9 cellular contexts compared by ENCODE assay signal in genomic region chr7:100369105-100369504, GRCh38. TPM values are rescaled to one million over a fixed set of nuclear protein-coding genes. Genes with fewer than 3 reads are reported as not detected.
DNase-seq lines count a peak whose midpoint lies in the region; ATAC-seq, FAIRE-seq and TF ChIP-seq lines count a peak whose summit lies in the region.
"Had no signal": no experiment of that assay in that cellular context is flagged by ENCODE, and none has a peak within 500 bp of the region (broad histone marks: within the 10 kb centered on the region; RNA-seq: fewer than 3 reads in every experiment).

No MANE protein-coding gene starts in this region.

- peaks cover 0 to 17% (median 8%) of the 10 kb centered on the region in 4 donors for H3K4me1 Mint-ChIP-seq in CD4-positive, CD25-positive, alpha-beta regulatory T cell
- peaks cover 50% of the 10 kb centered on the region for H3K4me1 Mint-ChIP-seq in activated naive CD8-positive, alpha-beta T cell (ENCODE audit: low read depth)

- H3K36me3 ChIP-seq in CD4-positive, CD25-positive, alpha-beta regulatory T cell (ENCODE audit: control insufficient read depth, insufficient read depth, low read length) = no peaks in the 10 kb centered on the region
- peaks cover 9% of the 10 kb centered on the region for H3K36me3 ChIP-seq in muscle layer of colon (ENCODE audit: insufficient read depth, low read length)

- H3K4me3 ChIP-seq in CD4-positive, CD25-positive, alpha-beta regulatory T cell (ENCODE audit: low read depth, low read length) = no peak overlapping the region
- H3K4me3 ChIP-seq in muscle layer of colon (ENCODE audit: low read depth in 1 of 2, low read length in 2 of 2) = no peak overlapping the region

- H3K27me3 Mint-ChIP-seq in CD4-positive, CD25-positive, alpha-beta regulatory T cell = no peaks in the 10 kb centered on the region
- H3K27me3 Mint-ChIP-seq in activated naive CD8-positive, alpha-beta T cell = no peaks in the 10 kb centered on the region

- no peak for TF ChIP-seq POLR2A in H54 (IDR thresholded peaks at IDR 0.05; ENCODE audit: low read depth, low read length)

- H3K27me3 ChIP-seq in CD4-positive, CD25-positive, alpha-beta regulatory T cell (ENCODE audit: control insufficient read depth, insufficient read depth, low read length) = no peaks in the 10 kb centered on the region
- no peaks in the 10 kb centered on the region for H3K27me3 ChIP-seq in muscle layer of colon (ENCODE audit: control insufficient read depth in 1 of 2, insufficient read depth in 2 of 2, low read length in 2 of 2)

- H3K4me3 Mint-ChIP-seq in CD4-positive, CD25-positive, alpha-beta regulatory T cell = no peak overlapping the region
- H3K4me3 Mint-ChIP-seq in activated naive CD8-positive, alpha-beta T cell = no peak overlapping the region

- no peak overlapping the region for H3K9ac ChIP-seq in muscle layer of colon (ENCODE audit: low read length)

- peaks cover 0 to 1% (median 0%) of the 10 kb centered on the region in 7 donors for H3K9me3 Mint-ChIP-seq in CD4-positive, CD25-positive, alpha-beta regulatory T cell
- no peaks in the 10 kb centered on the region for H3K9me3 Mint-ChIP-seq in activated naive CD8-positive, alpha-beta T cell (ENCODE audit: low read depth)

- ATAC-seq in CD4-positive, CD25-positive, alpha-beta regulatory T cell (ENCODE audit: low read depth in 2 of 2) = peak; percentile 66 to 67
- ATAC-seq in GM19438 (IDR thresholded peaks at IDR 0.05; ENCODE audit: low read depth, unreplicated experiment) (peak; percentile 51), HG03432 (IDR thresholded peaks at IDR 0.05; ENCODE audit: unreplicated experiment) (peak; percentile 57)

- H3K4me1 ChIP-seq in CD4-positive, CD25-positive, alpha-beta regulatory T cell (ENCODE audit: control insufficient read depth, insufficient read depth, low read length, poor library complexity, severe bottlenecking) = peaks cover 8% of the 10 kb centered on the region
- no peaks in the 10 kb centered on the region for H3K4me1 ChIP-seq in muscle layer of colon (ENCODE audit: insufficient read depth, low read length)

- H3K9me3 ChIP-seq in CD4-positive, CD25-positive, alpha-beta regulatory T cell (ENCODE audit: control insufficient read depth in 2 of 2, low read length in 2 of 2) = no peaks in the 10 kb centered on the region
- no peaks in the 10 kb centered on the region for H3K9me3 ChIP-seq in muscle layer of colon (ENCODE audit: low read length)

- no peak for FAIRE-seq in H54 (lab: Jason Lieb, UNC)
- FAIRE-seq: astrocyte had no signal

- no peak overlapping the region for H3K27ac ChIP-seq in CD4-positive, CD25-positive, alpha-beta regulatory T cell (ENCODE audit: insufficient read depth, low read length, poor library complexity, severe bottlenecking)
- peak overlapping the region; percentile 14 for H3K27ac ChIP-seq in muscle layer of colon (ENCODE audit: low read depth, low read length)

- DNase-seq in CD4-positive, CD25-positive, alpha-beta regulatory T cell = no peak
- DNase-seq in NCI-H2196 (lab: John Stamatoyannopoulos, UW; ENCODE audit: unreplicated experiment) = no peak
- no peak for DNase-seq in NCI-H187 treated with DMSO at 0.1 percent for 48 hours (lab: John Stamatoyannopoulos, UW)
- DNase-seq in H54 (ENCODE audit: insufficient read length, low spot score) = no peak

- H3K27ac Mint-ChIP-seq in CD4-positive, CD25-positive, alpha-beta regulatory T cell = peak overlapping the region in 1 of 3 donors; percentile 95
- H3K27ac Mint-ChIP-seq in activated naive CD8-positive, alpha-beta T cell = peak overlapping the region; percentile 61

- peaks cover 7% of the 10 kb centered on the region for H3K36me3 Mint-ChIP-seq in CD4-positive, CD25-positive, alpha-beta regulatory T cell
- peaks cover 3% of the 10 kb centered on the region for H3K36me3 Mint-ChIP-seq in activated naive CD8-positive, alpha-beta T cell

RNA-seq across cellular contexts. Expression of gene PILRA, which starts 4.2 kb away (rescaled TPM):
- total RNA-seq in CD4-positive, CD25-positive, alpha-beta regulatory T cell = 13.2 TPM
- under 1 TPM in 2 of 4 donors, not detected in 2; 0.17 to 0.39 TPM for polyA plus RNA-seq in CD4-positive, CD25-positive, alpha-beta regulatory T cell

RNA-seq across cellular contexts. Expression of gene PILRB, which starts 11.2 kb away (rescaled TPM):
- 88.0 TPM for total RNA-seq in CD4-positive, CD25-positive, alpha-beta regulatory T cell
- 1 to 10 TPM; 2.1 to 3.6 (median 2.5) TPM for polyA plus RNA-seq in CD4-positive, CD25-positive, alpha-beta regulatory T cell

RNA-seq across cellular contexts. Expression of gene ZCWPW1, which starts 59.4 kb away (rescaled TPM):
- 4.0 TPM for total RNA-seq in CD4-positive, CD25-positive, alpha-beta regulatory T cell
- 1 to 10 TPM; 2.2 to 5.4 (median 4.0) TPM for polyA plus RNA-seq in CD4-positive, CD25-positive, alpha-beta regulatory T cell
